10 cellular contexts compared by ENCODE assay signal in genomic region chr17:41697122-41697962, GRCh38. TPM values are rescaled to one million over a fixed set of nuclear protein-coding genes. Genes with fewer than 3 reads are reported as not detected.
DNase-seq lines count a peak whose midpoint lies in the region; ATAC-seq, FAIRE-seq and TF ChIP-seq lines count a peak whose summit lies in the region.
"Had no signal": no experiment of that assay in that cellular context is flagged by ENCODE, and none has a peak within 500 bp of the region (broad histone marks: within the 10 kb centered on the region; RNA-seq: fewer than 3 reads in every experiment).

No MANE protein-coding gene starts in this region.

- H3K36me3 Mint-ChIP-seq in stimulated activated effector memory CD8-positive, alpha-beta T cell treated with anti-CD3 and anti-CD28 coated beads, Interleukin-12 subunit alpha, Interleukin-12 subunit beta, amount 100 ng/mL, for 72 hours: peaks cover 41% of the 10 kb centered on the region

- H3K27me3 ChIP-seq in BLaER1: no peaks in the 10 kb centered on the region

- H4K20me1 ChIP-seq in BLaER1: peaks cover 17% of the 10 kb centered on the region

- peaks cover 16% of the 10 kb centered on the region for H3K4me1 ChIP-seq in BLaER1

- ATAC-seq in omental fat pad (ENCODE audit: low FRiP score): peak; percentile 67
- ATAC-seq in HG03175 (IDR thresholded peaks at IDR 0.05; ENCODE audit: unreplicated experiment): no peak
- no peak for ATAC-seq in stimulated activated effector memory CD8-positive, alpha-beta T cell treated with anti-CD3 and anti-CD28 coated beads, Interleukin-12 subunit alpha, Interleukin-12 subunit beta, amount 100 ng/mL, for 72 hours
- no peak for ATAC-seq in GM18907 (IDR thresholded peaks at IDR 0.05; ENCODE audit: unreplicated experiment)

- H3K27ac Mint-ChIP-seq in stimulated activated effector memory CD8-positive, alpha-beta T cell treated with anti-CD3 and anti-CD28 coated beads, Interleukin-12 subunit alpha, Interleukin-12 subunit beta, amount 100 ng/mL, for 72 hours: no peak overlapping the region
- H3K27ac Mint-ChIP-seq: activated T-cell treated with anti-CD3 and anti-CD28 coated beads, Interleukin-2, amount 50 U/mL, for 24 hours had no signal

- no peaks in the 10 kb centered on the region for H3K9me3 ChIP-seq in BLaER1

- H3K4me2 ChIP-seq in BLaER1: peak overlapping the region; percentile 35; the same call in 1 of the 2 replicates

- no peak for TF ChIP-seq CTCF in fibroblast of pulmonary artery (IDR thresholded peaks at IDR 0.05; ENCODE audit: low read length, missing control alignments)
- TF ChIP-seq CTCF in omental fat pad (IDR thresholded peaks at IDR 0.05): no peak
- no peak for TF ChIP-seq CTCF in D721Med (IDR thresholded peaks at IDR 0.05; ENCODE audit: insufficient read depth, missing control alignments)

- FAIRE-seq in D721Med (lab: Jason Lieb, UNC): no peak

- peaks cover 32% of the 10 kb centered on the region for H3K36me3 ChIP-seq in BLaER1

- DNase-seq in NAMALWA (ENCODE audit: low spot score) (peak; percentile 42), fibroblast of pulmonary artery (ENCODE audit: low read depth) (peak; percentile 87), omental fat pad (ENCODE audit: low spot score) (peak; percentile 43), D721Med (ENCODE audit: insufficient read length, low spot score) (no peak)
- DNase-seq in stimulated activated effector memory CD8-positive, alpha-beta T cell treated with anti-CD3 and anti-CD28 coated beads, Interleukin-12 subunit alpha, Interleukin-12 subunit beta, amount 100 ng/mL, for 72 hours (ENCODE audit: low spot score in 2 of 2): no peak
- DNase-seq: activated T-cell treated with anti-CD3 and anti-CD28 coated beads, Interleukin-2, amount 50 U/mL, for 24 hours had no signal

- H3K9ac ChIP-seq in BLaER1: no peak overlapping the region

- no peak overlapping the region for H3K27ac ChIP-seq in BLaER1

- H3K4me3 ChIP-seq in BLaER1 (no peak overlapping the region), fibroblast of pulmonary artery (replicated peaks; ENCODE audit: low read depth, low read length) (no peak overlapping the region)

- no peaks in the 10 kb centered on the region for H3K9me3 Mint-ChIP-seq in stimulated activated effector memory CD8-positive, alpha-beta T cell treated with anti-CD3 and anti-CD28 coated beads, Interleukin-12 subunit alpha, Interleukin-12 subunit beta, amount 100 ng/mL, for 72 hours
- H3K9me3 Mint-ChIP-seq: activated T-cell treated with anti-CD3 and anti-CD28 coated beads, Interleukin-2, amount 50 U/mL, for 24 hours had no signal

- peaks cover 21% of the 10 kb centered on the region for H3K4me1 Mint-ChIP-seq in stimulated activated effector memory CD8-positive, alpha-beta T cell treated with anti-CD3 and anti-CD28 coated beads, Interleukin-12 subunit alpha, Interleukin-12 subunit beta, amount 100 ng/mL, for 72 hours

- H3K4me3 Mint-ChIP-seq in stimulated activated effector memory CD8-positive, alpha-beta T cell treated with anti-CD3 and anti-CD28 coated beads, Interleukin-12 subunit alpha, Interleukin-12 subunit beta, amount 100 ng/mL, for 72 hours: no peak overlapping the region
- H3K4me3 Mint-ChIP-seq: activated T-cell treated with anti-CD3 and anti-CD28 coated beads, Interleukin-2, amount 50 U/mL, for 24 hours had no signal

RNA-seq across cellular contexts. Expression of gene EIF1, which starts 8.7 kb away (rescaled TPM):
- total RNA-seq in omental fat pad: 100 to 1,000 TPM; 444 to 832 (median 685) TPM

RNA-seq across cellular contexts. Expression of gene GAST, which starts 14.8 kb away (rescaled TPM):
- total RNA-seq in omental fat pad: not detected
- total RNA-seq: epithelial cell of proximal tubule had no signal

RNA-seq across cellular contexts. Expression of gene HAP1, which starts 37.1 kb away (rescaled TPM):
- 1 to 10 TPM in 1 of 4 donors, under 1 TPM in 1, not detected in 2; 0.47 to 1.1 TPM for total RNA-seq in omental fat pad

Comparison
In these comparisons a context has a peak if more than half of its experiments do, and no peak if none do; other contexts are left out.
1. DNase-seq: peak in NAMALWA (single experiment), fibroblast of pulmonary artery (single experiment) and omental fat pad (single experiment); none in stimulated activated effector memory CD8-positive, alpha-beta T cell treated with anti-CD3 and anti-CD28 coated beads, Interleukin-12 subunit alpha, Interleukin-12 subunit beta, amount 100 ng/mL, for 72 hours (0 of 2) and D721Med (single experiment).